Comparison of ENCODE assay signal across 12 cellular contexts in genomic region chr1:158045639-158046038, GRCh38. TPM values are rescaled to one million over a fixed set of nuclear protein-coding genes. Genes with fewer than 3 reads are reported as not detected.
DNase-seq lines count a peak whose midpoint lies in the region; ATAC-seq and TF ChIP-seq lines count a peak whose summit lies in the region.
"Had no signal": no experiment of that assay in that cellular context is flagged by ENCODE, and none has a peak within 500 bp of the region (broad histone marks: within the 10 kb centered on the region; RNA-seq: fewer than 3 reads in every experiment).

No MANE protein-coding gene starts in this region.

- no peaks in the 10 kb centered on the region for H3K4me1 ChIP-seq in Karpas-422 (ENCODE audit: low read length)

- no peak for ATAC-seq in GM21528 (IDR thresholded peaks at IDR 0.05; ENCODE audit: low FRiP score, unreplicated experiment)

- H3K4me3 ChIP-seq in MG63 (no peak overlapping the region), fibroblast of mammary gland (ENCODE audit: control insufficient read depth, low read depth, low read length) (no peak overlapping the region), Karpas-422 (ENCODE audit: low read length) (no peak overlapping the region)
- H3K4me3 ChIP-seq: thoracic aorta had no signal

- no peak overlapping the region for H2AFZ ChIP-seq in Karpas-422 (ENCODE audit: low read length)

- no peak overlapping the region for H3K27ac ChIP-seq in Karpas-422 (ENCODE audit: low read length)
- H3K27ac ChIP-seq: thoracic aorta had no signal

- H3K9me3 ChIP-seq in MG63 = no peaks in the 10 kb centered on the region
- no peaks in the 10 kb centered on the region for H3K9me3 ChIP-seq in Karpas-422 (ENCODE audit: low read length)
- H3K9me3 ChIP-seq: thoracic aorta had no signal

- no peak for TF ChIP-seq CTCF in fibroblast of mammary gland (conservative IDR thresholded peaks at IDR 0.05; ENCODE audit: control insufficient read depth, insufficient read depth, low read depth, low read length)

- no peaks in the 10 kb centered on the region for H4K20me1 ChIP-seq in Karpas-422 (ENCODE audit: insufficient read depth, low read depth, low read length)

- no peak overlapping the region for H3K9ac ChIP-seq in Karpas-422 (ENCODE audit: low read length)

- H3K79me2 ChIP-seq in Karpas-422 (ENCODE audit: low read length) = no peaks in the 10 kb centered on the region

- DNase-seq in AG20443 (ENCODE audit: low spot score) (peak; percentile 77), MG63 (peak; percentile 45), fibroblast of mammary gland (ENCODE audit: low read depth) (peak; percentile 40), mucosa of gallbladder (ENCODE audit: low spot score) (peak; percentile 79), ecto neural progenitor cell (ENCODE audit: low spot score) (no peak), Karpas-422 (no peak)
- no peak for DNase-seq in effector CD4-positive, alpha-beta T cell
- DNase-seq: activated naive CD4-positive, alpha-beta T cell treated with anti-CD3 and anti-CD28 coated beads for 36 hours; CD4-positive, alpha-beta memory T cell; stimulated activated CD4-positive, alpha-beta T cell treated with anti-CD3 and anti-CD28 coated beads, Interleukin-4, amount 100 ng/mL, for 4 hours had no signal

- H3K4me2 ChIP-seq in Karpas-422 (ENCODE audit: low read depth, low read length, poor library complexity, severe bottlenecking) = no peak overlapping the region

- H3K36me3 ChIP-seq in MG63 (peaks cover 30% of the 10 kb centered on the region), Karpas-422 (ENCODE audit: insufficient read depth, low read length) (no peaks in the 10 kb centered on the region)
- H3K36me3 ChIP-seq: thoracic aorta had no signal

- no peaks in the 10 kb centered on the region for H3K9me2 ChIP-seq in Karpas-422 (replicated peaks; ENCODE audit: insufficient read depth, low read length)

- no peaks in the 10 kb centered on the region for H3K27me3 ChIP-seq in MG63
- H3K27me3 ChIP-seq in Karpas-422 (ENCODE audit: low read length) = no peaks in the 10 kb centered on the region; the same call in 1 of the 2 replicates

RNA-seq across cellular contexts. Expression of gene KIRREL1, which starts 52.2 kb away (rescaled TPM):
- total RNA-seq in MG63 (2014; rRNA removed; shearing (Covaris generic); ENCODE audit: low replicate concordance) = 25.3 and 26.3 TPM in 2 replicates
- total RNA-seq in mucosa of gallbladder = 26.8 TPM
- total RNA-seq in Karpas-422 (2014; rRNA removed; shearing (Covaris generic); ENCODE audit: low replicate concordance) = not detected in 2 replicates
- total RNA-seq: CD4-positive, alpha-beta memory T cell had no signal

Comparison
In these comparisons a context has a peak if more than half of its experiments do, and no peak if none do; other contexts are left out.
1. DNase-seq: peak in AG20443 (single experiment), MG63 (single experiment), fibroblast of mammary gland (single experiment) and mucosa of gallbladder (single experiment); none in ecto neural progenitor cell (single experiment), effector CD4-positive, alpha-beta T cell (single experiment) and Karpas-422 (single experiment).
2. RNA of gene KIRREL1, which starts 52.2 kb away (total RNA-seq): 26.8 TPM in mucosa of gallbladder (single experiment) and 25.3 to 26.3 TPM in MG63; not detected in Karpas-422; every median in the first group is over 10 times any median in the second.